Comparison of ENCODE assay signal across 22 cellular contexts in the genomic region with DNA sequence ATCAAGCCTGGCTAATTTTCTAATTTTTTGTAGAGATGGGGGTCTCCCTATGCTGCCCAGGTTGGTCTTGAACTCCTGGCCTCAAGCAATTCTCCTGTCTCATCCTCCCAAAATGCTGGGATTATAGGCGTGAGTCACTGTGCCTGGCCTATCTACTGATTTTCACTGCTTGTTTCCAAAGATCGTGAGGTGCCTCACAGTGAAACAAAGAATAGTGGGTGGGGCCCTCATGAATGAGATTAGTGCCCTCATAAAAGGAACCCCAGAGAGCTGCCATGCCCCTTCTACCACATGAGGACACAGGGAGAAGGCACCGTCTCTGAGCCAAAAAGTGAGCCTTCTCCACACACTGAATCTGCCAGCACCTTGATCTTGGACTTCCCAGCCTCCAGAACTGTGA.
"Had no signal": no experiment of that assay in that cellular context is flagged by ENCODE, and none has a peak within 500 bp of the region (broad histone marks: within the 10 kb centered on the region; RNA-seq: fewer than 3 reads in every experiment).

No MANE protein-coding gene starts in this region.

- H3K4me3 ChIP-seq: left lung, mucosa of descending colon, neural progenitor cell, smooth muscle cell, stomach, testis, transverse colon, upper lobe of right lung, uterus had no signal

- H3K9ac ChIP-seq: neural progenitor cell, parathyroid adenoma had no signal

- H3K9me3 ChIP-seq: left lung, mucosa of descending colon, stomach, testis, transverse colon, upper lobe of right lung, uterus had no signal

- ATAC-seq: left cardiac atrium; left lung; mucosa of descending colon; natural killer cell treated with Interleukin-12 subunit alpha and Interleukin-12 subunit beta and Interleukin-15 and Interleukin-18, amount 100 ng/mL, for 72 hours; sciatic nerve; stimulated activated effector memory CD8-positive, alpha-beta T cell treated with anti-CD3 and anti-CD28 coated beads, Interleukin-12 subunit alpha, Interleukin-12 subunit beta, amount 100 ng/mL, for 72 hours; upper lobe of right lung had no signal

- H3K4me1 ChIP-seq: neural progenitor cell, parathyroid adenoma, uterus had no signal

- DNase-seq: cerebellar nuclear complex; dermis blood vessel endothelial cell; left cardiac atrium; left lung; mesenchymal stem cell; mucosa of descending colon; naive B cell; stimulated activated CD4-positive, alpha-beta T cell treated with anti-CD3 and anti-CD28 coated beads, Interleukin-12 subunit alpha, Interleukin-12 subunit beta, amount 100 ng/mL, for 4 hours; stimulated activated CD4-positive, alpha-beta T cell treated with anti-CD3 and anti-CD28 coated beads, Interleukin-2, amount 100 ng/mL, for 24 hours; stimulated activated CD4-positive, alpha-beta T cell treated with anti-CD3 and anti-CD28 coated beads, Interleukin-4, amount 100 ng/mL, for 24 hours; stimulated activated naive CD4-positive, alpha-beta T cell treated with Interleukin-2 at 50 U/mL for 16 hours; stomach; testis; transverse colon; upper lobe of right lung; uterus had no signal

- H3K27ac ChIP-seq: left lung, neural progenitor cell, parathyroid adenoma, testis, transverse colon, upper lobe of right lung had no signal

- H3K36me3 ChIP-seq: neural progenitor cell, uterus had no signal

- H3K4me2 ChIP-seq: neural progenitor cell, smooth muscle cell had no signal

- H3K27me3 ChIP-seq: left lung, neural progenitor cell, stomach, testis, transverse colon, upper lobe of right lung, uterus had no signal

- H2AFZ ChIP-seq: neural progenitor cell, parathyroid adenoma had no signal
